Comparison of ENCODE assay signal across 16 cellular contexts in genomic region chr22:46373166-46373565, GRCh38. TPM values are rescaled to one million over a fixed set of nuclear protein-coding genes. Genes with fewer than 3 reads are reported as not detected.
DNase-seq lines count a peak whose midpoint lies in the region; ATAC-seq and TF ChIP-seq lines count a peak whose summit lies in the region.
"Had no signal": no experiment of that assay in that cellular context is flagged by ENCODE, and none has a peak within 500 bp of the region (broad histone marks: within the 10 kb centered on the region; RNA-seq: fewer than 3 reads in every experiment).

No MANE protein-coding gene starts in this region.

- no peak overlapping the region for H2AFZ ChIP-seq in Karpas-422 (ENCODE audit: low read length)

- 0% methylated on average over 2 of the region's 8 CpGs; no CpG with 5 or more reads in 1 of the 2 donors for WGBS in thyroid gland, 2 donors

- no peaks in the 10 kb centered on the region for H4K20me1 ChIP-seq in Karpas-422 (ENCODE audit: insufficient read depth, low read depth, low read length)

- no peak for TF ChIP-seq CTCF in thyroid gland (IDR thresholded peaks at IDR 0.05)

- H3K4me2 ChIP-seq in Karpas-422 (ENCODE audit: low read depth, low read length, poor library complexity, severe bottlenecking): no peak overlapping the region

- H3K9ac ChIP-seq in Karpas-422 (ENCODE audit: low read length): no peak overlapping the region

- no peak for DNase-seq in activated naive CD4-positive, alpha-beta T cell treated with anti-CD3 and anti-CD28 coated beads, Interleukin-2, amount 50 U/mL, for 16 hours
- DNase-seq in RPMI8226 (peak; percentile 63), left lobe of liver (ENCODE audit: low spot score) (peak; percentile 74), thyroid gland (peak; percentile 62 to 65), cerebellar cortex (ENCODE audit: low spot score) (no peak), Karpas-422 (no peak)
- DNase-seq: activated CD4-positive, alpha-beta T cell treated with anti-CD3 and anti-CD28 coated beads, Interleukin-2, amount 10 ng/mL, durations not matched to agents 24 days and 14 days; cerebellar nuclear complex; foreskin fibroblast; hypothalamus; NCI-H1694 treated with DMSO at 0.1 percent for 48 hours; NCI-H524 treated with DMSO at 0.1 percent for 48 hours; posterior cingulate gyrus; stimulated activated CD4-positive, alpha-beta T cell treated with anti-CD3 and anti-CD28 coated beads, Interleukin-12 subunit alpha, Interleukin-12 subunit beta, amount 100 ng/mL, for 4 hours had no signal

- TF ChIP-seq POLR2A in thyroid gland (IDR thresholded peaks at IDR 0.05): no peak

- H3K4me3 ChIP-seq in thyroid gland (replicated peaks in 1 of 3): no peak overlapping the region
- H3K4me3 ChIP-seq in Karpas-422 (ENCODE audit: low read length): no peak overlapping the region

- ATAC-seq in left lobe of liver (peak; percentile 25), HG03457 (IDR thresholded peaks at IDR 0.05; ENCODE audit: unreplicated experiment) (no peak)

- H3K9me3 Mint-ChIP-seq in activated naive CD4-positive, alpha-beta T cell treated with anti-CD3 and anti-CD28 coated beads, Interleukin-2, amount 50 U/mL, for 24 hours: peaks cover 6% of the 10 kb centered on the region

- peaks cover 47 to 50% of the 10 kb centered on the region in 2 donors for H3K4me1 ChIP-seq in thyroid gland
- H3K4me1 ChIP-seq in Karpas-422 (ENCODE audit: low read length): no peaks in the 10 kb centered on the region

- H3K27me3 ChIP-seq in thyroid gland (no peaks in the 10 kb centered on the region), Karpas-422 (ENCODE audit: low read length) (no peaks in the 10 kb centered on the region)

- no peaks in the 10 kb centered on the region for H3K27me3 Mint-ChIP-seq in activated naive CD4-positive, alpha-beta T cell treated with anti-CD3 and anti-CD28 coated beads, Interleukin-2, amount 50 U/mL, for 24 hours

- H3K36me3 ChIP-seq in thyroid gland (no peaks in the 10 kb centered on the region), Karpas-422 (ENCODE audit: insufficient read depth, low read length) (no peaks in the 10 kb centered on the region)

- no peaks in the 10 kb centered on the region for H3K9me2 ChIP-seq in Karpas-422 (replicated peaks; ENCODE audit: insufficient read depth, low read length)

- H3K4me1 Mint-ChIP-seq in activated naive CD4-positive, alpha-beta T cell treated with anti-CD3 and anti-CD28 coated beads, Interleukin-2, amount 50 U/mL, for 24 hours: peaks cover 39% of the 10 kb centered on the region

- no peak overlapping the region for H3K27ac Mint-ChIP-seq in activated naive CD4-positive, alpha-beta T cell treated with anti-CD3 and anti-CD28 coated beads, Interleukin-2, amount 50 U/mL, for 24 hours
- H3K27ac Mint-ChIP-seq: activated CD4-positive, alpha-beta T cell treated with anti-CD3 and anti-CD28 coated beads, Interleukin-2, amount 10 ng/mL, durations not matched to agents 24 days and 14 days had no signal

- intact Hi-C loops in thyroid gland (cut with DNase I): loop anchor here (10.0 kb wide), 1 partner anchor 92 kb away; no protein-coding TSS in a partner anchor

- peak overlapping the region; percentile 36 for H3K4me3 Mint-ChIP-seq in activated naive CD4-positive, alpha-beta T cell treated with anti-CD3 and anti-CD28 coated beads, Interleukin-2, amount 50 U/mL, for 24 hours
- H3K4me3 Mint-ChIP-seq: activated CD4-positive, alpha-beta T cell treated with anti-CD3 and anti-CD28 coated beads, Interleukin-2, amount 10 ng/mL, durations not matched to agents 24 days and 14 days had no signal

- H3K79me2 ChIP-seq in Karpas-422 (ENCODE audit: low read length): no peaks in the 10 kb centered on the region

- H3K27ac ChIP-seq in thyroid gland (peak overlapping the region in 1 of 3 donors; percentile 81), Karpas-422 (ENCODE audit: low read length) (no peak overlapping the region)

- H3K9me3 ChIP-seq in thyroid gland: no peaks in the 10 kb centered on the region
- peaks cover 5% of the 10 kb centered on the region for H3K9me3 ChIP-seq in Karpas-422 (ENCODE audit: low read length)

- H3K36me3 Mint-ChIP-seq in activated naive CD4-positive, alpha-beta T cell treated with anti-CD3 and anti-CD28 coated beads, Interleukin-2, amount 50 U/mL, for 24 hours: peaks cover 3% of the 10 kb centered on the region

RNA-seq across cellular contexts. Expression of gene TRMU, which starts 37.7 kb away (rescaled TPM):
- 23.6 TPM for total RNA-seq in left lobe of liver
- total RNA-seq in thyroid gland: 100 to 1,000 TPM in 1 of 4 donors, 10 to 100 TPM in 3; 30.7 to 113 (median 49.0) TPM
- 48.4 and 61.0 TPM in 2 replicates for total RNA-seq in Karpas-422 (2014; rRNA removed; shearing (Covaris generic); ENCODE audit: low replicate concordance)

Comparison
In these comparisons a context has a peak if more than half of its experiments do, and no peak if none do; other contexts are left out.
1. DNase-seq: peak in RPMI8226 (single experiment), left lobe of liver (single experiment) and thyroid gland (2 of 2); none in activated naive CD4-positive, alpha-beta T cell treated with anti-CD3 and anti-CD28 coated beads, Interleukin-2, amount 50 U/mL, for 16 hours (single experiment), cerebellar cortex (single experiment) and Karpas-422 (single experiment).